Comparison of ENCODE assay signal across 15 cellular contexts in the genomic region with DNA sequence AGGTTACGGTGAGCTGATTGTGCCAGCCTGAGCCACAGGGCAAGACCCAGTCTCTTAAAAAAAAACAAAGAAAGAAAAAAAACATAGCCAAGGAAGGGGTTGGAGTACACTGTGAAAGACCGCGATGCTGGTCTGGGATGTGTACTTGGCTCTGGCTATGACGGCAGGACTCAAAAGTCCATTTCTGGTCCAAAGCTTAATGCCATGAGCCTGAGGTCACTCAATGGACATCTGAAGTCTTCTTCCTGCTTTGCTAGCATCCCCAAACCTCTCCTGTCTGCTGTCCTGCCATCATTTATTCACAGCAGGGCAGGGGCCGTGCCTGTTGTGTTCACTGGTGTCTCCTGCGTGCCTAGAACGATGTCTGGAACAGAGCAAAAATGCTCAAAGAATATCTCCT. TPM values are rescaled to one million over a fixed set of nuclear protein-coding genes. Genes with fewer than 3 reads are reported as not detected.
DNase-seq lines count a peak whose midpoint lies in the region; ATAC-seq, FAIRE-seq and TF ChIP-seq lines count a peak whose summit lies in the region.
"Had no signal": no experiment of that assay in that cellular context is flagged by ENCODE, and none has a peak within 500 bp of the region (broad histone marks: within the 10 kb centered on the region; RNA-seq: fewer than 3 reads in every experiment).

No MANE protein-coding gene starts in this region.

- H3K9ac ChIP-seq in mesenchymal stem cell (ENCODE audit: low read length), result no peak overlapping the region

- CTCF ChIA-PET in HEK293 (lab: Yijun Ruan, JAX), result interaction anchor here (1.0 to 3.1 kb wide), 5 partner anchors 33 to 68 kb away, joined by 3 to 18 read pairs (median 3); no protein-coding TSS in a partner anchor
- CTCF ChIA-PET in activated CD8-positive, alpha-beta T cell treated with anti-CD3 and anti-CD28 coated beads for 36 hours (lab: Charles Lee), result no interaction called here

- H3K27ac ChIP-seq in HEK293 (ENCODE audit: extremely low read depth, low read depth, low read length) (peak overlapping the region; percentile 54), coronary artery (peak overlapping the region; percentile 98 to 100), mesenchymal stem cell (ENCODE audit: low read length, poor library complexity, severe bottlenecking) (no peak overlapping the region), small intestine (ENCODE audit: low read depth in 1 of 2, low read length in 1 of 2) (peak overlapping the region in 1 of 2 donors; percentile 59)
- H3K27ac ChIP-seq: PC-9 had no signal

- POLR2A ChIA-PET in HEK293 (lab: Yijun Ruan, JAX), result interaction anchor here (0.6 to 1.3 kb wide), 7 partner anchors 13 to 320 kb away, joined by 3 to 8 read pairs (median 5); no protein-coding TSS in a partner anchor
- POLR2A ChIA-PET in activated CD8-positive, alpha-beta T cell treated with anti-CD3 and anti-CD28 coated beads for 36 hours (lab: Charles Lee), result interaction anchor here (0.6 kb wide), 1 partner anchor 1896 kb away, joined by 4 read pairs; no protein-coding TSS in a partner anchor

- H3K14ac ChIP-seq in mesenchymal stem cell (ENCODE audit: low read length in 2 of 2), result no peak overlapping the region

- H3K27me3 ChIP-seq in mesenchymal stem cell (ENCODE audit: control insufficient read depth in 1 of 2, insufficient read depth in 1 of 2, low read length in 2 of 2) (no peaks in the 10 kb centered on the region), small intestine (ENCODE audit: control insufficient read depth in 2 of 2, insufficient read depth in 2 of 2, low read length in 2 of 2) (peaks cover 0 to 6% of the 10 kb centered on the region in 2 donors)

- H3K4me1 Mint-ChIP-seq in activated CD8-positive, alpha-beta T cell treated with anti-CD3 and anti-CD28 coated beads for 36 hours (ENCODE audit: low read depth), result peaks cover 7% of the 10 kb centered on the region
- H3K4me1 Mint-ChIP-seq: activated T-helper 17 cell treated with anti-CD3 and anti-CD28 coated beads, Interleukin-2, amount 50 U/mL, for 72 hours had no signal

- H2BK12ac ChIP-seq in mesenchymal stem cell (ENCODE audit: low read length in 2 of 2), result peak overlapping the region in 1 of 2 experiments; percentile 1

- H4K8ac ChIP-seq in mesenchymal stem cell (ENCODE audit: low read length), result no peak overlapping the region

- H3K9me3 Mint-ChIP-seq in activated CD8-positive, alpha-beta T cell treated with anti-CD3 and anti-CD28 coated beads for 36 hours, result no peaks in the 10 kb centered on the region
- H3K9me3 Mint-ChIP-seq: activated CD4-positive, alpha-beta T cell treated with anti-CD3 and anti-CD28 coated beads, Interleukin-2, amount 10 ng/mL, durations not matched to agents 24 days and 14 days; activated T-helper 17 cell treated with anti-CD3 and anti-CD28 coated beads, Interleukin-2, amount 50 U/mL, for 72 hours; naive B cell; T-cell had no signal

- H4K91ac ChIP-seq in mesenchymal stem cell (ENCODE audit: low read length), result no peak overlapping the region

- intact Hi-C loops in activated CD8-positive, alpha-beta T cell treated with anti-CD3 and anti-CD28 coated beads for 36 hours (cut with micrococcal nuclease), result no loop called here

- no peak overlapping the region for H2BK120ac ChIP-seq in mesenchymal stem cell (ENCODE audit: low read depth, low read length)

- 82% methylated on average over 6 of the region's 7 CpGs for WGBS in mesenchymal stem cell
- 32 to 48% (median 32%) methylated on average over 7 of the region's 7 CpGs for WGBS in small intestine, 3 donors

- H3K9me3 ChIP-seq in HEK293 (ENCODE audit: control insufficient read depth, insufficient read depth, low read depth, low read length), result no peaks in the 10 kb centered on the region
- H3K9me3 ChIP-seq in mesenchymal stem cell (ENCODE audit: control insufficient read depth, low read length), result no peaks in the 10 kb centered on the region
- no peaks in the 10 kb centered on the region for H3K9me3 ChIP-seq in small intestine (ENCODE audit: control insufficient read depth, low read depth)

- no peaks in the 10 kb centered on the region for H3K36me3 Mint-ChIP-seq in activated CD8-positive, alpha-beta T cell treated with anti-CD3 and anti-CD28 coated beads for 36 hours (ENCODE audit: low read depth)
- H3K36me3 Mint-ChIP-seq: naive B cell, T-cell had no signal

- H3K4me2 ChIP-seq in mesenchymal stem cell (ENCODE audit: low read length, poor library complexity, severe bottlenecking), result no peak overlapping the region
- H3K4me2 ChIP-seq: PC-9 had no signal

- no peak for FAIRE-seq in small intestine (lab: Jason Lieb, UNC)

- no peak overlapping the region for H2BK5ac ChIP-seq in mesenchymal stem cell (ENCODE audit: low read depth, low read length, poor library complexity, severe bottlenecking)

- no peak for ATAC-seq in GM21576 (IDR thresholded peaks at IDR 0.05; ENCODE audit: unreplicated experiment)
- ATAC-seq in activated CD8-positive, alpha-beta T cell treated with anti-CD3 and anti-CD28 coated beads for 36 hours, result no peak
- ATAC-seq: activated T-helper 17 cell treated with anti-CD3 and anti-CD28 coated beads, Interleukin-2, amount 50 U/mL, for 72 hours; HCT116; T-cell had no signal

- peak overlapping the region in 1 of 2 experiments; percentile 28 for H3K18ac ChIP-seq in mesenchymal stem cell (ENCODE audit: low read depth in 1 of 2, low read length in 2 of 2)

- TF ChIP-seq CTCF in HEK293 (tag by site-specific recombination; IDR thresholded peaks at IDR 0.05) (no peak), coronary artery (IDR thresholded peaks at IDR 0.05) (no peak)
- TF ChIP-seq CTCF in activated CD8-positive, alpha-beta T cell treated with anti-CD3 and anti-CD28 coated beads for 36 hours (IDR thresholded peaks at IDR 0.05), result no peak

- H2AFZ ChIP-seq in mesenchymal stem cell (ENCODE audit: low read depth, low read length), result no peak overlapping the region
- H2AFZ ChIP-seq: PC-9 had no signal

- DNase-seq in coronary artery (ENCODE audit: low spot score), result peak; percentile 81
- peak; percentile 40 for DNase-seq in mesenchymal stem cell
- DNase-seq in small intestine, result peak; percentile 61
- DNase-seq in activated T-cell treated with anti-CD3 and anti-CD28 coated beads, Interleukin-2, amount 50 U/mL, for 48 hours, result no peak
- no peak for DNase-seq in activated CD8-positive, alpha-beta T cell treated with anti-CD3 and anti-CD28 coated beads for 36 hours
- DNase-seq in HuH-7.5 (ENCODE audit: low spot score), result no peak
- DNase-seq: activated CD4-positive, alpha-beta T cell treated with anti-CD3 and anti-CD28 coated beads, Interleukin-2, amount 10 ng/mL, durations not matched to agents 24 days and 14 days; naive B cell; NCI-H446 treated with DMSO at 0.1 percent for 48 hours; PC-9; T-cell had no signal

- H3K4me1 ChIP-seq in HEK293 (ENCODE audit: control insufficient read depth, insufficient read depth, low read length) (peaks cover 9% of the 10 kb centered on the region), mesenchymal stem cell (ENCODE audit: control insufficient read depth, insufficient read depth, low read depth, low read length) (peaks cover 15% of the 10 kb centered on the region), small intestine (ENCODE audit: control insufficient read depth in 2 of 2, insufficient read depth in 1 of 2, low read depth in 1 of 2, low read length in 1 of 2) (peaks cover 0 to 2% of the 10 kb centered on the region in 2 donors)

- H3K79me1 ChIP-seq in mesenchymal stem cell (replicated peaks; ENCODE audit: low read length, poor library complexity, severe bottlenecking), result peaks cover 15% of the 10 kb centered on the region

- no peak overlapping the region for H3K4ac ChIP-seq in mesenchymal stem cell (ENCODE audit: low read depth in 1 of 2, low read length in 2 of 2)

- no peak overlapping the region for H3K4me3 Mint-ChIP-seq in activated CD8-positive, alpha-beta T cell treated with anti-CD3 and anti-CD28 coated beads for 36 hours
- H3K4me3 Mint-ChIP-seq: activated CD4-positive, alpha-beta T cell treated with anti-CD3 and anti-CD28 coated beads, Interleukin-2, amount 10 ng/mL, durations not matched to agents 24 days and 14 days had no signal

- H3K4me3 ChIP-seq in HEK293 (ENCODE audit: low read depth, low read length) (no peak overlapping the region), coronary artery (peak overlapping the region; percentile 22), mesenchymal stem cell (ENCODE audit: insufficient read depth in 1 of 2, low read depth in 1 of 2, low read length in 2 of 2) (no peak overlapping the region), small intestine (ENCODE audit: low read depth in 1 of 2, low read length in 2 of 2) (no peak overlapping the region)
- H3K4me3 ChIP-seq: PC-9 had no signal

- H3K27me3 Mint-ChIP-seq in activated CD8-positive, alpha-beta T cell treated with anti-CD3 and anti-CD28 coated beads for 36 hours, result peaks cover 28% of the 10 kb centered on the region

- no peak overlapping the region for H2AK5ac ChIP-seq in mesenchymal stem cell (ENCODE audit: low read length, severe bottlenecking)

- no peaks in the 10 kb centered on the region for H3K36me3 ChIP-seq in HEK293 (ENCODE audit: control insufficient read depth in 2 of 2, insufficient read depth in 1 of 2, low read length in 2 of 2)
- H3K36me3 ChIP-seq in mesenchymal stem cell (ENCODE audit: control insufficient read depth in 1 of 2, insufficient read depth in 2 of 2, low read depth in 1 of 2, low read length in 2 of 2), result no peaks in the 10 kb centered on the region
- no peaks in the 10 kb centered on the region for H3K36me3 ChIP-seq in small intestine (ENCODE audit: control insufficient read depth in 2 of 2, insufficient read depth in 2 of 2, low read length in 2 of 2)

- H2BK15ac ChIP-seq in mesenchymal stem cell (ENCODE audit: low read depth, poor library complexity, severe bottlenecking), result no peak overlapping the region

- H3K27ac Mint-ChIP-seq in activated CD8-positive, alpha-beta T cell treated with anti-CD3 and anti-CD28 coated beads for 36 hours, result no peak overlapping the region
- H3K27ac Mint-ChIP-seq: activated CD4-positive, alpha-beta T cell treated with anti-CD3 and anti-CD28 coated beads, Interleukin-2, amount 10 ng/mL, durations not matched to agents 24 days and 14 days; activated T-helper 17 cell treated with anti-CD3 and anti-CD28 coated beads, Interleukin-2, amount 50 U/mL, for 72 hours; T-cell had no signal

- no peak overlapping the region for H3K23ac ChIP-seq in mesenchymal stem cell (ENCODE audit: low read length in 2 of 2)

TF ChIP-seq in HEK293, 187 proteins besides CTCF, POLR2A, EP300 and RAD21 (continues in another document):
- TF ChIP-seq ZNF776 (tag by site-specific recombination; IDR thresholded peaks at IDR 0.05; ENCODE audit: borderline replicate concordance), result no peak
- TF ChIP-seq SCRT2 (tag by site-specific recombination; IDR thresholded peaks at IDR 0.05), result no peak
- TF ChIP-seq ZNF600 (tag by site-specific recombination; IDR thresholded peaks at IDR 0.05), result no peak
- no peak for TF ChIP-seq ZNF354C (tag by site-specific recombination; IDR thresholded peaks at IDR 0.05; ENCODE audit: borderline replicate concordance, low read depth)

RNA-seq across cellular contexts. Expression of a gene that starts 1.5 kb away (rescaled TPM):
- 6.9 TPM for polyA plus RNA-seq in mesenchymal stem cell (2013, experiment 1 of 2)
- polyA plus RNA-seq in mesenchymal stem cell (2013, experiment 2 of 2), result 7.2 TPM
- polyA plus RNA-seq in small intestine, result 10 to 100 TPM in 1 of 3 donors, 1 to 10 TPM in 2; 5.6 to 62.1 (median 7.8) TPM
- not detected for total RNA-seq in activated CD8-positive, alpha-beta T cell treated with anti-CD3 and anti-CD28 coated beads for 36 hours
- total RNA-seq: activated CD4-positive, alpha-beta T cell treated with anti-CD3 and anti-CD28 coated beads, Interleukin-2, amount 10 ng/mL, durations not matched to agents 24 days and 14 days; activated T-helper 17 cell treated with anti-CD3 and anti-CD28 coated beads, Interleukin-2, amount 50 U/mL, for 72 hours had no signal

Comparison
In these comparisons a context has a peak if more than half of its experiments do, and no peak if none do; other contexts are left out.
1. DNase-seq: peak in coronary artery (single experiment), mesenchymal stem cell (single experiment) and small intestine (single experiment); none in activated T-cell treated with anti-CD3 and anti-CD28 coated beads, Interleukin-2, amount 50 U/mL, for 48 hours (0 of 2), activated CD8-positive, alpha-beta T cell treated with anti-CD3 and anti-CD28 coated beads for 36 hours (single experiment) and HuH-7.5 (single experiment).